ENCODE assay signal across 1 cellular context in the genomic region with DNA sequence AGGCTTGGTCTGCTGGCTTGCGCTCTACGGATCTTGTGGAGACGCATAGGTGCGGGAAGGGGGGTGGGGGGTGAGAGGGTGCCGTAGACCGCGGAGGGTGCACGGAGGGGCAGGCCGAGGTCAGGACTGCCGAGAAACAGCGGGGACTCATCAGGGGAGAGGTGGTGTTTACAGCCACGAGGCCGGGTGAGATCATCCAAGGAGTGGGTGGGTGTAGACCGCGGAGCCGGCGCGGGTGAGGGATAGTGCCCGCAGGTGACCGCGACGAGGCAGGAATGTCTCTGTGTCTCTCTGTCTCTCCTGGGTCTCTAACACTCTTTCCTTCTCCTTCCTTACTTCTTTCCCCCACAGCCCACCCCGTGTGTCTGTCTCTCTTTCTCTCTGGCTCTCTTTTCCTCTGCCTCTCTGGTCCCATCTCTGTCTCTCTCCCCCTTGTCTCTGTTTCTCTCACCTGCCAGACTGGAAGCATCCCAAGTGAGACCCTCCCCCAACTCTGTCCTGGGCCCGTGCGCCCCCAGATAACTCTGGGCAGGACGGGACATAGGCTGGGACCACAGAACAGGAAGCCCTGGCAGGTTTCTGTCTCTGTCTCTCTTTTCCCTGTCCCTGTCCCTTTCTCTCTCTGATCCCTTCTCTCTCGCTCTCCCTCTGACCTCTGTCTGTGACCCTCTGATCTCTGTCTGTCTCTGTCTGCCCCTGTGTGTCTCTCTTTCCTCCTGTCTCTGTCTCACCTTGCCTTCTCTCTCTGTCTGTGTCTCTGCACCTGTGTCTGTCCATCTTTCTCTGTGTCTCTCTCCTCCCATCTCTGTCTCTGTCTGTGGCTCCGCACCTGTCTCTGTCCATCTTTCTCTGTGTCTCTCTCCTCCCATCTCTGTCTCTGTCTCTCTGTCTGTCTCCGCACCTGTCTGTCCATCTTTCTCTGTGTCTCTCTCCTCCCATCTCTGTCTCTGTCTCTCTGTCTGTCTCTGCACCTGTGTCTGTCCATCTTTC.
A peak's percentile ranks its signal among the peaks of the same experiment; 100 is the strongest.
TF ChIP-seq lines count a peak whose summit lies in the region.

No MANE protein-coding gene starts in this region.

TF ChIP-seq in GM12878, 131 proteins besides CTCF, POLR2A, EP300 and RAD21:
- TF ChIP-seq SIN3A (IDR thresholded peaks at IDR 0.05; ENCODE audit: low read depth, low read length) = no peak
- peak; percentile 71 for TF ChIP-seq RUNX3 (IDR thresholded peaks at IDR 0.05; ENCODE audit: low read length)
- no peak for TF ChIP-seq RBBP5 (conservative IDR thresholded peaks at IDR 0.05)
- TF ChIP-seq GATAD2B (conservative IDR thresholded peaks at IDR 0.05; ENCODE audit: low read depth) = peak; percentile 67; the same call in 1 of the 2 replicates
- TF ChIP-seq FOXK2 (IDR thresholded peaks at IDR 0.05) = peak; percentile 51
- TF ChIP-seq IKZF1 (conservative IDR thresholded peaks at IDR 0.05) = peak; percentile 84
- TF ChIP-seq, protein P1, sequence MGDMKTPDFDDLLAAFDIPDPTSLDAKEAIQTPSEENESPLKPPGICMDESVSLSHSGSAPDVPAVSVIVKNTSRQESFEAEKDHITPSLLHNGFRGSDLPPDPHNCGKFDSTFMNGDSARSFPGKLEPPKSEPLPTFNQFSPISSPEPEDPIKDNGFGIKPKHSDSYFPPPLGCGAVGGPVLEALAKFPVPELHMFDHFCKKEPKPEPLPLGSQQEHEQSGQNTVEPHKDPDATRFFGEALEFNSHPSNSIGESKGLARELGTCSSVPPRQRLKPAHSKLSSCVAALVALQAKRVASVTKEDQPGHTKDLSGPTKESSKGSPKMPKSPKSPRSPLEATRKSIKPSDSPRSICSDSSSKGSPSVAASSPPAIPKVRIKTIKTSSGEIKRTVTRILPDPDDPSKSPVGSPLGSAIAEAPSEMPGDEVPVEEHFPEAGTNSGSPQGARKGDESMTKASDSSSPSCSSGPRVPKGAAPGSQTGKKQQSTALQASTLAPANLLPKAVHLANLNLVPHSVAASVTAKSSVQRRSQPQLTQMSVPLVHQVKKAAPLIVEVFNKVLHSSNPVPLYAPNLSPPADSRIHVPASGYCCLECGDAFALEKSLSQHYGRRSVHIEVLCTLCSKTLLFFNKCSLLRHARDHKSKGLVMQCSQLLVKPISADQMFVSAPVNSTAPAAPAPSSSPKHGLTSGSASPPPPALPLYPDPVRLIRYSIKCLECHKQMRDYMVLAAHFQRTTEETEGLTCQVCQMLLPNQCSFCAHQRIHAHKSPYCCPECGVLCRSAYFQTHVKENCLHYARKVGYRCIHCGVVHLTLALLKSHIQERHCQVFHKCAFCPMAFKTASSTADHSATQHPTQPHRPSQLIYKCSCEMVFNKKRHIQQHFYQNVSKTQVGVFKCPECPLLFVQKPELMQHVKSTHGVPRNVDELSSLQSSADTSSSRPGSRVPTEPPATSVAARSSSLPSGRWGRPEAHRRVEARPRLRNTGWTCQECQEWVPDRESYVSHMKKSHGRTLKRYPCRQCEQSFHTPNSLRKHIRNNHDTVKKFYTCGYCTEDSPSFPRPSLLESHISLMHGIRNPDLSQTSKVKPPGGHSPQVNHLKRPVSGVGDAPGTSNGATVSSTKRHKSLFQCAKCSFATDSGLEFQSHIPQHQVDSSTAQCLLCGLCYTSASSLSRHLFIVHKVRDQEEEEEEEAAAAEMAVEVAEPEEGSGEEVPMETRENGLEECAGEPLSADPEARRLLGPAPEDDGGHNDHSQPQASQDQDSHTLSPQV (IDR thresholded peaks at IDR 0.05) = no peak
- TF ChIP-seq PAX5 (IDR thresholded peaks at IDR 0.05; ENCODE audit: borderline replicate concordance, low read depth, low read length) = peak; percentile 36; the same call in 1 of the 2 replicates
- TF ChIP-seq CBFB (IDR thresholded peaks at IDR 0.05; ENCODE audit: low read depth) = peak; percentile 44; the same call in 1 of the 2 replicates
- TF ChIP-seq RELB (IDR thresholded peaks at IDR 0.05; ENCODE audit: low read depth) = peak; percentile 55; the same call in 1 of the 2 replicates
- TF ChIP-seq IRF3 (IDR thresholded peaks at IDR 0.05) = no peak
- no peak for TF ChIP-seq REST (IDR thresholded peaks at IDR 0.05; ENCODE audit: low read depth, low read length)
- TF ChIP-seq EGR1 (IDR thresholded peaks at IDR 0.05; ENCODE audit: borderline replicate concordance in 1 of 2, low read depth in 2 of 2, low read length in 2 of 2) = 0 out of 3 replicates have a peak, but pooled peaks of 1 of the 2 experiments have one; percentile 10
- TF ChIP-seq MTA2 (IDR thresholded peaks at IDR 0.05; ENCODE audit: low read depth) = peak; percentile 68; the same call in 1 of the 2 replicates
- peak in 1 of 2 experiments; percentile 75; a peak in 1 of 4 replicates for TF ChIP-seq BHLHE40 (IDR thresholded peaks at IDR 0.05; ENCODE audit: borderline replicate concordance in 1 of 2, low read depth in 2 of 2, low read length in 1 of 2)
- TF ChIP-seq DPF2 (IDR thresholded peaks at IDR 0.05) = 0 out of 2 replicates have a peak, but pooled peaks have one; percentile 57
- no peak for TF ChIP-seq PBX3 (IDR thresholded peaks at IDR 0.05; ENCODE audit: insufficient replicate concordance, low read depth, low read length)
- peak; percentile 26 for TF ChIP-seq SKIL (IDR thresholded peaks at IDR 0.05; ENCODE audit: low read depth, poor library complexity, severe bottlenecking)
- TF ChIP-seq NR2F1 (conservative IDR thresholded peaks at IDR 0.05) = peak; percentile 73
- TF ChIP-seq IKZF2 (IDR thresholded peaks at IDR 0.05) = peak; percentile 72 to 82; a peak in 3 of 4 replicates
- TF ChIP-seq JUNB (IDR thresholded peaks at IDR 0.05) = no peak; the same call in 1 of the 2 replicates
- TF ChIP-seq ZSCAN29 (IDR thresholded peaks at IDR 0.05) = no peak
- peak; percentile 64 for TF ChIP-seq EED (IDR thresholded peaks at IDR 0.05; ENCODE audit: low read depth)
- TF ChIP-seq, protein P2, sequence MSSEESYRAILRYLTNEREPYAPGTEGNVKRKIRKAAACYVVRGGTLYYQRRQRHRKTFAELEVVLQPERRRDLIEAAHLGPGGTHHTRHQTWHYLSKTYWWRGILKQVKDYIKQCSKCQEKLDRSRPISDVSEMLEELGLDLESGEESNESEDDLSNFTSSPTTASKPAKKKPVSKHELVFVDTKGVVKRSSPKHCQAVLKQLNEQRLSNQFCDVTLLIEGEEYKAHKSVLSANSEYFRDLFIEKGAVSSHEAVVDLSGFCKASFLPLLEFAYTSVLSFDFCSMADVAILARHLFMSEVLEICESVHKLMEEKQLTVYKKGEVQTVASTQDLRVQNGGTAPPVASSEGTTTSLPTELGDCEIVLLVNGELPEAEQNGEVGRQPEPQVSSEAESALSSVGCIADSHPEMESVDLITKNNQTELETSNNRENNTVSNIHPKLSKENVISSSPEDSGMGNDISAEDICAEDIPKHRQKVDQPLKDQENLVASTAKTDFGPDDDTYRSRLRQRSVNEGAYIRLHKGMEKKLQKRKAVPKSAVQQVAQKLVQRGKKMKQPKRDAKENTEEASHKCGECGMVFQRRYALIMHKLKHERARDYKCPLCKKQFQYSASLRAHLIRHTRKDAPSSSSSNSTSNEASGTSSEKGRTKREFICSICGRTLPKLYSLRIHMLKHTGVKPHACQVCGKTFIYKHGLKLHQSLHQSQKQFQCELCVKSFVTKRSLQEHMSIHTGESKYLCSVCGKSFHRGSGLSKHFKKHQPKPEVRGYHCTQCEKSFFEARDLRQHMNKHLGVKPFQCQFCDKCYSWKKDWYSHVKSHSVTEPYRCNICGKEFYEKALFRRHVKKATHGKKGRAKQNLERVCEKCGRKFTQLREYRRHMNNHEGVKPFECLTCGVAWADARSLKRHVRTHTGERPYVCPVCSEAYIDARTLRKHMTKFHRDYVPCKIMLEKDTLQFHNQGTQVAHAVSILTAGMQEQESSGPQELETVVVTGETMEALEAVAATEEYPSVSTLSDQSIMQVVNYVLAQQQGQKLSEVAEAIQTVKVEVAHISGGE (CRISPR knock-in tag; IDR thresholded peaks at IDR 0.05) = no peak
- TF ChIP-seq ATF7 (IDR thresholded peaks at IDR 0.05; ENCODE audit: low read depth) = peak; percentile 73
- TF ChIP-seq CREB1 (IDR thresholded peaks at IDR 0.05; ENCODE audit: low read depth) = no peak
- TF ChIP-seq, protein P3, sequence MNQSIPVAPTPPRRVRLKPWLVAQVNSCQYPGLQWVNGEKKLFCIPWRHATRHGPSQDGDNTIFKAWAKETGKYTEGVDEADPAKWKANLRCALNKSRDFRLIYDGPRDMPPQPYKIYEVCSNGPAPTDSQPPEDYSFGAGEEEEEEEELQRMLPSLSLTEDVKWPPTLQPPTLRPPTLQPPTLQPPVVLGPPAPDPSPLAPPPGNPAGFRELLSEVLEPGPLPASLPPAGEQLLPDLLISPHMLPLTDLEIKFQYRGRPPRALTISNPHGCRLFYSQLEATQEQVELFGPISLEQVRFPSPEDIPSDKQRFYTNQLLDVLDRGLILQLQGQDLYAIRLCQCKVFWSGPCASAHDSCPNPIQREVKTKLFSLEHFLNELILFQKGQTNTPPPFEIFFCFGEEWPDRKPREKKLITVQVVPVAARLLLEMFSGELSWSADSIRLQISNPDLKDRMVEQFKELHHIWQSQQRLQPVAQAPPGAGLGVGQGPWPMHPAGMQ (IDR thresholded peaks at IDR 0.05; ENCODE audit: borderline replicate concordance) = peak; percentile 51; the same call in 1 of the 2 replicates
